Comparison of ENCODE assay signal across 25 cellular contexts in genomic region chr6:37014667-37015066, GRCh38. TPM values are rescaled to one million over a fixed set of nuclear protein-coding genes. Genes with fewer than 3 reads are reported as not detected.
"Had no signal": no experiment of that assay in that cellular context is flagged by ENCODE, and none has a peak within 500 bp of the region (broad histone marks: within the 10 kb centered on the region; RNA-seq: fewer than 3 reads in every experiment).

No MANE protein-coding gene starts in this region.

- H3K27ac ChIP-seq: HL-60, KMS-11, RWPE1 had no signal

- H3K4me3 Mint-ChIP-seq: IgD-negative memory B cell had no signal

- ATAC-seq: K562, Panc1, PC-3 had no signal

- H3K9me3 ChIP-seq: SK-N-SH had no signal

- H3K4me2 ChIP-seq: KMS-11, SK-N-SH had no signal

- H3K9me3 Mint-ChIP-seq: IgD-negative memory B cell had no signal

- H3K36me3 Mint-ChIP-seq: IgD-negative memory B cell had no signal

- H3K4me3 ChIP-seq: K562 had no signal

- H3K9ac ChIP-seq: KMS-11, SK-N-SH had no signal

- DNase-seq: Kasumi-1, MM.1S, NCI-H1092 treated with DMSO at 0.1 percent for 48 hours, NCI-H1436, NCI-H187, NCI-H2029, NCI-H2081 treated with DMSO at 0.1 percent for 48 hours, NCI-H2171, NCI-H226, NCI-H446, NCI-H510A, NCI-H524 treated with DMSO at 0.1 percent for 48 hours, NCI-H69, NCI-H774, PC-3, SHP77, SK-N-SH, SW 1271 had no signal

- H3K27ac Mint-ChIP-seq: IgD-negative memory B cell had no signal

- H3K27me3 Mint-ChIP-seq: IgD-negative memory B cell had no signal

RNA-seq across cellular contexts. Expression of gene FGD2, which starts 9.2 kb away (rescaled TPM):
- total RNA-seq: K562, M059J had no signal
- polyA plus RNA-seq: SK-N-SH had no signal
